Comparison of ENCODE assay signal across 8 cellular contexts in the genomic region with DNA sequence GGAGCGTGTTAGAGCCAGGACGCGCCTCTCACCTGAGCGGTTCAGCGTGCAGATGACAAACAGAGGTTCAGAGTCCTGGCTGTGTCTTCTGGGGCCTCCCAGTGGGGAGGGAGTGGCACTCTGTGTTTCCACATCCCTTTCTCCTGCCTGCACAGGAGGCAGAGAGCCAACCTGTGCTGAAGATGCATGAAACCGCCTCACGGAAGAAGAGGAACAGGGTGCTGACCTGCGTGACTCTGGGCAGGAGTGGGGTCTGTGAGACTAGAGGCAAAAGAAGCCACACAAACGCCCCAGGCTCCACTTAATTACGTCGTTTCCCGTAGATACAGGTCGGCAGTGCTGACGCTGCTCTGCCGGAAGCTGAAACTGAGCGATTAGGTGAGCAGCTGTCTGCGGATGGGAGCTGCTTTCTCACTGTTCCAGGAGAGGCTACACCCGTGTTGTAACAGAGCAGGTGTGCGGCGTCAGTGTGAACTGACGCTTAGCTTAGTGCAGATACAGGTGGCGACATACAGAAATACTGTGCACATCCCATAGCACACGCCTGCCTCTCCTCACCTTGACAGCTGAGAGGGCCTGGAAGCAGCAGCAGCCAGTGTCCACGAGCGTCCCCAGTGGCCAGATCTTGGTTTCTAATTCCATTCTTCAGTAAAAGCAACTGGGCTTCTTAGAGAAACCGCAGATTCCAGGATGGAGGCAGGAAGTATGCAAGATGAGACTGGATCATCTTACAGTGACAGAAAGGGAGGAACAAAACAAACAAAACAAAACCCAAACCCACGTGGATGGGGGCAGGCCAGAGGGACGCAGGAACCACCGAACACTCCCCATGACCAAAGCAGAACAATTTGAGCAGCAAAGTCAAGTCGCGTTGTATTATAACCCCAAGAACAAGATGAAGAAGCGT. TPM values are rescaled to one million over a fixed set of nuclear protein-coding genes. Genes with fewer than 3 reads are reported as not detected.
DNase-seq lines count a peak whose midpoint lies in the region; ATAC-seq and TF ChIP-seq lines count a peak whose summit lies in the region.

No MANE protein-coding gene starts in this region.

- no peak overlapping the region for H4K8ac ChIP-seq in trophoblast cell (ENCODE audit: low read depth, low read length)

- no peak overlapping the region for H3K18ac ChIP-seq in trophoblast cell (ENCODE audit: low read length)

- no peak overlapping the region for H3K4ac ChIP-seq in trophoblast cell (ENCODE audit: low read depth, low read length)

- no peak overlapping the region for H3K4me3 ChIP-seq in Karpas-422 (ENCODE audit: low read length)
- H3K4me3 ChIP-seq in Peyer's patch = peak overlapping the region in 2 of 4 donors; percentile 19 to 43
- H3K4me3 ChIP-seq in trophoblast cell (ENCODE audit: low read depth, low read length) = no peak overlapping the region
- H3K4me3 ChIP-seq in gastrocnemius medialis = no peak overlapping the region

- in situ Hi-C loops in gastrocnemius medialis (cut with MboI; ENCODE audit: low sequenced_read_pairs in 4 of 4) = loop anchor here in 1 of 4 donors (25.0 kb wide), 1 partner anchor 456 kb away; no protein-coding TSS in a partner anchor

- no peak overlapping the region for H2BK12ac ChIP-seq in trophoblast cell (ENCODE audit: low read length)

- ATAC-seq in HG02623 (IDR thresholded peaks at IDR 0.05; ENCODE audit: unreplicated experiment) (no peak), HG03442 (IDR thresholded peaks at IDR 0.05; ENCODE audit: unreplicated experiment) (no peak), gastrocnemius medialis (no peak)

- H4K20me1 ChIP-seq in Karpas-422 (ENCODE audit: insufficient read depth, low read depth, low read length) = no peaks in the 10 kb centered on the region

- H3K4me2 ChIP-seq in Karpas-422 (ENCODE audit: low read depth, low read length, poor library complexity, severe bottlenecking) = no peak overlapping the region
- no peak overlapping the region for H3K4me2 ChIP-seq in trophoblast cell (ENCODE audit: low read length)

- H3K14ac ChIP-seq in trophoblast cell (ENCODE audit: low read length) = no peak overlapping the region

- H3K36me3 ChIP-seq in Karpas-422 (ENCODE audit: insufficient read depth, low read length) = no peaks in the 10 kb centered on the region
- H3K36me3 ChIP-seq in Peyer's patch = no peaks in the 10 kb centered on the region
- no peaks in the 10 kb centered on the region for H3K36me3 ChIP-seq in trophoblast cell (ENCODE audit: control insufficient read depth in 1 of 2, insufficient read depth in 2 of 2, low read length in 2 of 2)
- no peaks in the 10 kb centered on the region for H3K36me3 ChIP-seq in gastrocnemius medialis

- DNase-seq in Daoy (ENCODE audit: low read depth) (peak; percentile 71), Karpas-422 (peak; percentile 49), Peyer's patch (peak in 2 of 3 donors; percentile 74 to 79), fibroblast of gingiva (ENCODE audit: low read depth) (peak; percentile 79), trophoblast cell (peak; percentile 58 to 71), gastrocnemius medialis (no peak)

- no CpG with 5 or more reads among the region's 32 CpGs for WGBS in trophoblast cell (ENCODE audit: extremely low coverage, insufficient coverage, insufficient read length)

- H2AFZ ChIP-seq in Karpas-422 (ENCODE audit: low read length) (no peak overlapping the region), trophoblast cell (ENCODE audit: insufficient read depth, low read length, poor library complexity) (no peak overlapping the region)

- no peaks in the 10 kb centered on the region for H3K79me1 ChIP-seq in trophoblast cell (ENCODE audit: low read length)

- H3K27ac ChIP-seq in Karpas-422 (ENCODE audit: low read length) (no peak overlapping the region), Peyer's patch (peak overlapping the region in 3 of 4 donors; percentile 26 to 76 (median 32)), trophoblast cell (ENCODE audit: low read depth, low read length) (no peak overlapping the region), gastrocnemius medialis (no peak overlapping the region)

- H2AK5ac ChIP-seq in trophoblast cell (ENCODE audit: low read length) = no peak overlapping the region

- H3K27me3 ChIP-seq in Karpas-422 (ENCODE audit: low read length) = no peaks in the 10 kb centered on the region
- H3K27me3 ChIP-seq in Peyer's patch = no peaks in the 10 kb centered on the region
- H3K27me3 ChIP-seq in trophoblast cell (ENCODE audit: insufficient read depth, low read length) = no peaks in the 10 kb centered on the region
- peaks cover 0 to 31% (median 19%) of the 10 kb centered on the region in 3 donors for H3K27me3 ChIP-seq in gastrocnemius medialis

- no peak overlapping the region for H2BK5ac ChIP-seq in trophoblast cell (ENCODE audit: low read depth, low read length, poor library complexity)

- H3K9ac ChIP-seq in Karpas-422 (ENCODE audit: low read length) (no peak overlapping the region), trophoblast cell (ENCODE audit: low read length) (no peak overlapping the region)

- H3K9me2 ChIP-seq in Karpas-422 (replicated peaks; ENCODE audit: insufficient read depth, low read length) = no peaks in the 10 kb centered on the region

- intact Hi-C loops in gastrocnemius medialis (cut with DNase I; ENCODE audit: low total_unique reads) = loop anchor here (10.0 kb wide), 1 partner anchor 264 kb away; no protein-coding TSS in a partner anchor

- no peak overlapping the region for H4K12ac ChIP-seq in trophoblast cell (ENCODE audit: low read depth, low read length)

- H3K79me2 ChIP-seq in Karpas-422 (ENCODE audit: low read length) (no peaks in the 10 kb centered on the region), trophoblast cell (ENCODE audit: control insufficient read depth, insufficient read depth, low read length, poor library complexity) (no peaks in the 10 kb centered on the region)

- no peak overlapping the region for H4K91ac ChIP-seq in trophoblast cell (ENCODE audit: low read depth, low read length)

- H2BK120ac ChIP-seq in trophoblast cell (ENCODE audit: insufficient read depth, low read length, poor library complexity) = no peak overlapping the region

- H3K4me1 ChIP-seq in Karpas-422 (ENCODE audit: low read length) = no peaks in the 10 kb centered on the region
- peaks cover 0 to 26% (median 2%) of the 10 kb centered on the region in 4 donors for H3K4me1 ChIP-seq in Peyer's patch
- no peaks in the 10 kb centered on the region for H3K4me1 ChIP-seq in trophoblast cell (ENCODE audit: control insufficient read depth in 1 of 2, insufficient read depth in 2 of 2, low read length in 2 of 2)
- H3K4me1 ChIP-seq in gastrocnemius medialis = no peaks in the 10 kb centered on the region

- H3K9me3 ChIP-seq in Karpas-422 (ENCODE audit: low read length) (no peaks in the 10 kb centered on the region), Peyer's patch (no peaks in the 10 kb centered on the region), trophoblast cell (ENCODE audit: insufficient read depth, low read depth, low read length) (peaks cover 3% of the 10 kb centered on the region), gastrocnemius medialis (no peaks in the 10 kb centered on the region)

- no peak for TF ChIP-seq POLR2A in Peyer's patch (IDR thresholded peaks at IDR 0.05)
- TF ChIP-seq POLR2A in gastrocnemius medialis (IDR thresholded peaks at IDR 0.05) = no peak

- no peak overlapping the region for H3K23ac ChIP-seq in trophoblast cell (ENCODE audit: low read length)

- TF ChIP-seq CTCF in Peyer's patch (IDR thresholded peaks at IDR 0.05) (peak in 4 of 6 experiments; percentile 29 to 83 (median 72)), gastrocnemius medialis (IDR thresholded peaks at IDR 0.05 in 4 of 5, conservative IDR thresholded peaks at IDR 0.05 in 1 of 5) (peak in 2 of 5 experiments; percentile 7 to 49)

RNA-seq across cellular contexts. Expression of a gene that starts 37.7 kb away (rescaled TPM):
- total RNA-seq in Daoy (2014; rRNA removed; shearing (Covaris generic)) = 11.3 and 18.7 TPM in 2 replicates
- not detected in 2 replicates for total RNA-seq in Karpas-422 (2014; rRNA removed; shearing (Covaris generic); ENCODE audit: low replicate concordance)
- 100 to 1,000 TPM in 3 of 4 donors, 10 to 100 TPM in 1; 81.4 to 165 (median 149) TPM for total RNA-seq in Peyer's patch
- polyA plus RNA-seq in trophoblast cell (2013) = 0.68 and 0.77 TPM in 2 replicates
- total RNA-seq in gastrocnemius medialis = 10 to 100 TPM; 16.1 to 21.2 (median 19.4) TPM

Comparison
In these comparisons a context has a peak if more than half of its experiments do, and no peak if none do; other contexts are left out.
1. DNase-seq: peak in Daoy (single experiment), Karpas-422 (single experiment), Peyer's patch (2 of 3), fibroblast of gingiva (single experiment) and trophoblast cell (2 of 2); none in gastrocnemius medialis (0 of 2).
2. H3K27ac ChIP-seq: peak in Peyer's patch (3 of 4); none in Karpas-422 (single experiment), trophoblast cell (single experiment) and gastrocnemius medialis (0 of 4).
3. RNA of a gene that starts 37.7 kb away (total RNA-seq): 81.4 to 165 TPM in Peyer's patch, 16.1 to 21.2 TPM in gastrocnemius medialis and 11.3 to 18.7 TPM in Daoy; not detected in Karpas-422; every median in the first group is over 10 times any median in the second.